ENCODE assay signal across 17 cellular contexts in the genomic region with DNA sequence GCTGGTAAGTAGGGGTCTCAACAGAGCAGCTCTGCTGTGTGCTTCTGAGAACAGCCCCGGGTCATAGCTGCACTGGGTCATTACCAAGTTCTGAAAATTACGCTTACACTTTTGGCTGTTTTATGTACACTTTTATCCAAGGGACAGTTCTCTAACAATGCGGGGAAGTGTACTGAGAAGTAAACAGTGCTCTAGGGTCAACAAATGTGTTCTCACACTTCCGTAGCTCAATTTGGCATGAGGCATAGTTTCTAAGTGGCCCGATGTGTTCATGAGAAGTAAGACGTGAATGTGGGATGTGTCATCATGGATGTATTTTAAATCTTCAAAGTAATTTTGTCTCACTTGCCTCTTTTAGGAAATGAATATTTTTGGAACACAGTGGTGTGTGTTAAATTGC. TPM values are rescaled to one million over a fixed set of nuclear protein-coding genes. Genes with fewer than 3 reads are reported as not detected.
DNase-seq lines count a peak whose midpoint lies in the region; ATAC-seq, FAIRE-seq and TF ChIP-seq lines count a peak whose summit lies in the region.
"Had no signal": no experiment of that assay in that cellular context is flagged by ENCODE, and none has a peak within 500 bp of the region (broad histone marks: within the 10 kb centered on the region; RNA-seq: fewer than 3 reads in every experiment).

No MANE protein-coding gene starts in this region.

- H3K27ac ChIP-seq in right cardiac atrium (ENCODE audit: low read length), result no peak overlapping the region
- H3K27ac ChIP-seq in heart left ventricle, result no peak overlapping the region
- no peak overlapping the region for H3K27ac ChIP-seq in K562 (ENCODE audit: extremely low read depth, low read depth, low read length)
- H3K27ac ChIP-seq in lower lobe of right lung, result peak overlapping the region; percentile 53
- H3K27ac ChIP-seq in upper lobe of left lung, result peak overlapping the region in 3 of 4 donors; percentile 17 to 63 (median 33)
- H3K27ac ChIP-seq: HL-60 had no signal

- H3K4me2 ChIP-seq in K562 (ENCODE audit: insufficient read depth, low read length), result no peak overlapping the region

- no peak for DNase-seq in right cardiac atrium
- DNase-seq in heart left ventricle, result no peak
- no peak for DNase-seq in K562 (ENCODE audit: extremely low read depth in 1 of 4, low spot score in 3 of 4)
- DNase-seq in lower lobe of right lung, result no peak
- no peak for DNase-seq in upper lobe of left lung
- no peak for DNase-seq in erythroblast (lab: John Stamatoyannopoulos, UW)
- no peak for DNase-seq in SHP77 treated with DMSO at 0.1 percent for 48 hours (lab: John Stamatoyannopoulos, UW)
- DNase-seq: CD8-positive, alpha-beta T cell; NCI-H187; NCI-H446; NCI-H69; NK-92 treated with Interleukin-12 subunit alpha and Interleukin-12 subunit beta, amount 100 ng/mL, for 24 hours; OCI-M1 had no signal

- H3K36me3 ChIP-seq in heart left ventricle, result no peaks in the 10 kb centered on the region
- no peaks in the 10 kb centered on the region for H3K36me3 ChIP-seq in K562 (ENCODE audit: control insufficient read depth, insufficient read depth, low read length)
- no peaks in the 10 kb centered on the region for H3K36me3 ChIP-seq in lower lobe of right lung
- no peaks in the 10 kb centered on the region for H3K36me3 ChIP-seq in upper lobe of left lung

- H3K4me1 ChIP-seq in right cardiac atrium (ENCODE audit: control insufficient read depth, insufficient read depth, low read length) (peaks cover 1% of the 10 kb centered on the region), heart left ventricle (no peaks in the 10 kb centered on the region), K562 (replicated peaks in 1 of 2; ENCODE audit: control insufficient read depth in 2 of 2, insufficient read depth in 2 of 2, low read length in 2 of 2) (peaks cover 0 to 4% of the 10 kb centered on the region in 2 experiments; a peak in 2 of 5 replicates), lower lobe of right lung (no peaks in the 10 kb centered on the region), upper lobe of left lung (peaks cover 0 to 9% (median 2%) of the 10 kb centered on the region in 4 donors)

- in situ Hi-C loops in K562 (cut with MboI), result no loop called here

- no peaks in the 10 kb centered on the region for H4K20me1 ChIP-seq in K562 (replicated peaks; ENCODE audit: control insufficient read depth, insufficient read depth, low read length)

- 55% methylated on average over 6 of the region's 6 CpGs for WGBS in right cardiac atrium
- 73 to 86% (median 79%) methylated on average over 6 of the region's 6 CpGs for WGBS in heart left ventricle, 4 donors
- 29% methylated on average over 6 of the region's 6 CpGs for WGBS in K562 (ENCODE audit: insufficient coverage, low coverage, missing lambda C conversion rate)
- 58 to 66% methylated on average over 6 of the region's 6 CpGs for WGBS in upper lobe of left lung, 2 donors

- FAIRE-seq in K562 (lab: Jason Lieb, UNC), result no peak
- FAIRE-seq: HTR-8/SVneo had no signal

- TF ChIP-seq POLR2A in heart left ventricle (IDR thresholded peaks at IDR 0.05) (no peak), K562 (conservative IDR thresholded peaks at IDR 0.05) (no peak), upper lobe of left lung (IDR thresholded peaks at IDR 0.05) (no peak), erythroblast (IDR thresholded peaks at IDR 0.05; ENCODE audit: low read length) (no peak)

- TF ChIP-seq CTCF in heart left ventricle (IDR thresholded peaks at IDR 0.05) (no peak), K562 (IDR thresholded peaks at IDR 0.05 in 2 of 3, conservative IDR thresholded peaks at IDR 0.05 in 1 of 3; ENCODE audit: insufficient read depth in 2 of 3, low read depth in 1 of 3, low read length in 3 of 3) (no peak), lower lobe of right lung (IDR thresholded peaks at IDR 0.05) (no peak), upper lobe of left lung (IDR thresholded peaks at IDR 0.05) (no peak)

- H3K9me1 ChIP-seq in K562 (ENCODE audit: control insufficient read depth, insufficient read depth, low read length), result no peaks in the 10 kb centered on the region

- H3K9ac ChIP-seq in K562 (ENCODE audit: insufficient read depth in 1 of 2, low read depth in 2 of 2, low read length in 2 of 2), result no peak overlapping the region

- CTCF ChIA-PET in K562 (lab: Yijun Ruan, JAX; ENCODE audit: low intra/inter-chr PET ratio), result no interaction called here

- intact Hi-C loops in right cardiac atrium (cut with DNase I), result no loop called here
- intact Hi-C loops in heart left ventricle (cut with DNase I), result no loop called here
- intact Hi-C loops in K562 (cut with micrococcal nuclease), result no loop called here
- intact Hi-C loops in lower lobe of right lung (cut with DNase I), result no loop called here

- H3K4me3 ChIP-seq in right cardiac atrium (ENCODE audit: low read length), result no peak overlapping the region
- H3K4me3 ChIP-seq in heart left ventricle, result no peak overlapping the region
- H3K4me3 ChIP-seq in K562, result no peak overlapping the region
- H3K4me3 ChIP-seq in lower lobe of right lung, result no peak overlapping the region
- H3K4me3 ChIP-seq in upper lobe of left lung, result no peak overlapping the region

- no peaks in the 10 kb centered on the region for H3K9me3 ChIP-seq in right cardiac atrium (ENCODE audit: control insufficient read depth, low read length)
- no peaks in the 10 kb centered on the region for H3K9me3 ChIP-seq in heart left ventricle
- no peaks in the 10 kb centered on the region for H3K9me3 ChIP-seq in K562 (replicated peaks; ENCODE audit: control insufficient read depth, insufficient read depth, low read depth, low read length)
- H3K9me3 ChIP-seq in lower lobe of right lung, result no peaks in the 10 kb centered on the region
- no peaks in the 10 kb centered on the region for H3K9me3 ChIP-seq in upper lobe of left lung

- no peaks in the 10 kb centered on the region for H3K79me2 ChIP-seq in K562 (ENCODE audit: control insufficient read depth, insufficient read depth, low read length)

- TF ChIP-seq EP300 in K562 (IDR thresholded peaks at IDR 0.05; ENCODE audit: low read length), result no peak
- peak in 1 of 4 donors; percentile 42 for TF ChIP-seq EP300 in upper lobe of left lung (IDR thresholded peaks at IDR 0.05)

- peak overlapping the region; percentile 41; the same call in 1 of the 2 replicates for H2AFZ ChIP-seq in K562 (ENCODE audit: low read depth, low read length)

- ATAC-seq in right cardiac atrium, result peak; percentile 52 to 66
- ATAC-seq in heart left ventricle, result no peak
- no peak; the same call in 2 of the 3 replicates for ATAC-seq in K562
- no peak for ATAC-seq in lower lobe of right lung
- no peak for ATAC-seq in upper lobe of left lung (ENCODE audit: low FRiP score in 2 of 2)
- ATAC-seq in GM19455 (IDR thresholded peaks at IDR 0.05; ENCODE audit: unreplicated experiment), result no peak
- ATAC-seq: CD8-positive, alpha-beta T cell; HCT116 had no signal

- POLR2A ChIA-PET in K562 (lab: Yijun Ruan, JAX), result interaction anchor here (0.6 to 1.2 kb wide), 3 partner anchors 9 to 1544 kb away, joined by 3 to 6 read pairs (median 3); no protein-coding TSS in a partner anchor

- H3K27me3 ChIP-seq in right cardiac atrium (ENCODE audit: control insufficient read depth, insufficient read depth), result no peaks in the 10 kb centered on the region
- no peaks in the 10 kb centered on the region for H3K27me3 ChIP-seq in heart left ventricle
- peaks cover 0 to 6% of the 10 kb centered on the region in 2 experiments; a peak in 2 of 5 replicates for H3K27me3 ChIP-seq in K562 (ENCODE audit: control insufficient read depth in 2 of 2, insufficient read depth in 2 of 2, low read length in 2 of 2)
- H3K27me3 ChIP-seq in lower lobe of right lung (ENCODE audit: low read depth), result no peaks in the 10 kb centered on the region
- no peaks in the 10 kb centered on the region for H3K27me3 ChIP-seq in upper lobe of left lung

- BruUV-seq in K562 (replicated peaks; lab: Mats Ljungman, UMichigan), result no TSS peak

- no peak for TF ChIP-seq RAD21 in K562 (CRISPR knock-in tag; conservative IDR thresholded peaks at IDR 0.05 in 1 of 2, IDR thresholded peaks at IDR 0.05 in 1 of 2)

RNA-seq across cellular contexts. Expression of gene VAMP3, which starts 10.9 kb away (rescaled TPM):
- total RNA-seq in right cardiac atrium (10 to 100 TPM; 76.6 to 90.4 (median 83.8) TPM), heart left ventricle (100 to 1,000 TPM in 1 of 9 donors, 10 to 100 TPM in 8; 57.8 to 100 (median 83.5) TPM), K562 (2014; rRNA removed) (31.9 and 39.4 TPM in 2 replicates), K562 (2014; rRNA removed; fragmentation: Illumina TruSeq; extraction: Trizol) (58.0 and 64.7 TPM in 2 replicates), K562 (2015; rRNA removed; fragmentation: Illumina TruSeq; extraction: Trizol) (53.9 and 61.4 TPM in 2 replicates), K562 (2021) (47.5 and 48.3 TPM in 2 replicates), lower lobe of right lung (135 TPM), upper lobe of left lung (100 to 1,000 TPM in 3 of 6 donors, 10 to 100 TPM in 3; 41.9 to 134 (median 114) TPM)
- polyA plus RNA-seq in right cardiac atrium (61.3 TPM), heart left ventricle (10 to 100 TPM; 40.2 to 70.9 TPM), K562 (2011; rRNA removed) (68.8 and 71.3 TPM in 2 replicates), K562 (2014; fragmentation: Illumina TruSeq; extraction: Trizol) (52.3 and 61.3 TPM in 2 replicates), K562 (2014; fragmentation: Nextera tagmentation; extraction: Ambion mirVana) (10 to 100 TPM; 27.1 to 43.2 TPM), K562 (2014; rRNA removed) (39.1 and 45.2 TPM in 2 replicates)
- 24.9 and 56.1 TPM in 2 replicates for total RNA-seq in K562 (2011; cell fraction: chromatin; rRNA removed; ENCODE audit: low replicate concordance)
- total RNA-seq in K562 (2011; cell fraction: nucleolus; rRNA removed), result 24.0 and 34.6 TPM in 2 replicates
- total RNA-seq in K562 (2011; cell fraction: nucleoplasm; rRNA removed), result 40.5 and 49.5 TPM in 2 replicates
- 22.2 and 44.4 TPM in 2 replicates for polyA plus RNA-seq in K562 (2011; cell fraction: cytosol; rRNA removed)
- 30.6 and 47.7 TPM in 2 replicates for polyA plus RNA-seq in K562 (2011; cell fraction: nucleus; rRNA removed)
- polyA plus RNA-seq in K562 (2012), result 34.8 and 38.3 TPM in 2 replicates
- polyA minus RNA-seq in K562 (2011; rRNA and poly(A)+ RNA removed), result 51.4 and 53.4 TPM in 2 replicates
- polyA minus RNA-seq in K562 (2011; cell fraction: cytosol; rRNA and poly(A)+ RNA removed), result 27.1 and 29.0 TPM in 2 replicates
- polyA minus RNA-seq in K562 (2011; cell fraction: nucleus; rRNA and poly(A)+ RNA removed), result 13.9 and 26.5 TPM in 2 replicates

RNA-seq across cellular contexts. Expression of gene PER3, which starts 23.8 kb away (rescaled TPM):
- total RNA-seq in right cardiac atrium (10 to 100 TPM; 15.1 to 28.2 (median 24.6) TPM), heart left ventricle (10 to 100 TPM in 7 of 9 donors, 1 to 10 TPM in 2; 6.1 to 46.6 (median 18.5) TPM), K562 (2014; rRNA removed) (11.9 and 12.9 TPM in 2 replicates), K562 (2014; rRNA removed; fragmentation: Illumina TruSeq; extraction: Trizol) (18.4 and 19.7 TPM in 2 replicates), K562 (2015; rRNA removed; fragmentation: Illumina TruSeq; extraction: Trizol) (14.1 and 14.2 TPM in 2 replicates), K562 (2021) (15.7 and 16.8 TPM in 2 replicates), lower lobe of right lung (35.6 TPM), upper lobe of left lung (10 to 100 TPM; 20.1 to 43.0 (median 26.9) TPM)
- polyA plus RNA-seq in right cardiac atrium (11.5 TPM), heart left ventricle (1 to 10 TPM; 3.3 to 8.4 TPM), K562 (2011; rRNA removed) (18.9 and 22.5 TPM in 2 replicates), K562 (2014; fragmentation: Illumina TruSeq; extraction: Trizol) (16.3 and 18.7 TPM in 2 replicates), K562 (2014; fragmentation: Nextera tagmentation; extraction: Ambion mirVana) (10 to 100 TPM; 12.0 to 14.6 TPM), K562 (2014; rRNA removed) (14.0 and 16.5 TPM in 2 replicates)
- 15.2 and 32.2 TPM in 2 replicates for total RNA-seq in K562 (2011; cell fraction: chromatin; rRNA removed; ENCODE audit: low replicate concordance)
- 6.7 and 10.0 TPM in 2 replicates for total RNA-seq in K562 (2011; cell fraction: nucleolus; rRNA removed)
- 16.4 and 18.2 TPM in 2 replicates for total RNA-seq in K562 (2011; cell fraction: nucleoplasm; rRNA removed)
- polyA plus RNA-seq in K562 (2011; cell fraction: cytosol; rRNA removed), result 13.3 and 14.8 TPM in 2 replicates
- polyA plus RNA-seq in K562 (2011; cell fraction: nucleus; rRNA removed), result 8.9 and 10.3 TPM in 2 replicates
- polyA plus RNA-seq in K562 (2012), result 8.3 and 8.9 TPM in 2 replicates
- polyA minus RNA-seq in K562 (2011; rRNA and poly(A)+ RNA removed), result 28.5 and 35.0 TPM in 2 replicates
- 12.8 and 15.0 TPM in 2 replicates for polyA minus RNA-seq in K562 (2011; cell fraction: cytosol; rRNA and poly(A)+ RNA removed)
- 5.7 and 9.9 TPM in 2 replicates for polyA minus RNA-seq in K562 (2011; cell fraction: nucleus; rRNA and poly(A)+ RNA removed)

Comparison
In these comparisons a context has a peak if more than half of its experiments do, and no peak if none do; other contexts are left out.
1. ATAC-seq: peak in right cardiac atrium (2 of 2); none in heart left ventricle (0 of 4), K562 (single experiment), lower lobe of right lung (0 of 2), upper lobe of left lung (0 of 2) and GM19455 (single experiment).
2. H3K27ac ChIP-seq: peak in lower lobe of right lung (single experiment) and upper lobe of left lung (3 of 4); none in right cardiac atrium (single experiment), heart left ventricle (0 of 12) and K562 (single experiment).